13 cellular contexts compared by ENCODE assay signal in the genomic region with DNA sequence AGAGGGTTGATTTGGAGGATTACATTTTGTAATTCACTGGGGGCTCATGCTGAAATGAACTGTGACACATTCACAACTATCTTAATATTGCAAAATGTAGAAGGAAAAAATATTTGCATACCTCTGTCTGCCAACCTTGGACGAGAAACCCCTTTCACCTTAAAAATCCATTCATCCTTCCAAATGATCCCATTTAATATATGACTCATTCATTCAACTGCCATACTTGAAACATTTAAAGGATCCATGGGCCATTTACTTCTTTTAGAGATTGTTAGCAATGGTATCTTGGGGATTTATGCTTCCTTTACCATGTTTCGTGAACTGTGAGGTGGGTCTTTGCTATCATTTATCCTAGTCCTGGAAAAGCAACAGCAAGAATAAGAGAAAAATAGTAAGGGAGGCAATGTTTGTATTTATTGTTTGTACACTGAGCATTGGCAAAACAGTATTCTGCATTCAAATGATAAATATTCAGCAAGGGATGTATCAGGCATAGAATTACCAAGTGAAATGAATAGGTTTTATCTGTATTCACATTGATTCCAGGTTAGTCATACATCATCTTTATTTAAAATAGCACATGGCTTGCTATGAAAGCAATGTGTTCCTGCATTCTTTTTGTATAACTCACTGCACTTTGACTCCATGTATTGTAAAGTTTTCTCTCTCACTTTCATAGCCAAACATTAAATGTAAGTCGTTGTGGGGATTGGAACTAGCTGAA.
DNase-seq lines count a peak whose midpoint lies in the region; ATAC-seq and TF ChIP-seq lines count a peak whose summit lies in the region.
"Had no signal": no experiment of that assay in that cellular context is flagged by ENCODE, and none has a peak within 500 bp of the region (broad histone marks: within the 10 kb centered on the region; RNA-seq: fewer than 3 reads in every experiment).

No MANE protein-coding gene starts in this region.

- intact Hi-C loops in left colon (cut with DNase I, micrococcal nuclease), result no loop called here

- peak; percentile 17 for DNase-seq in AG08396 (ENCODE audit: low spot score)
- peak; percentile 89 for DNase-seq in choroid plexus epithelial cell (ENCODE audit: low read depth)
- DNase-seq in left colon, result no peak
- DNase-seq in GM10266 (ENCODE audit: extremely low spot score), result no peak
- no peak for DNase-seq in COLO668 (lab: John Stamatoyannopoulos, UW; ENCODE audit: unreplicated experiment)
- DNase-seq in NCI-H2081 treated with DMSO at 0.1 percent for 48 hours (lab: John Stamatoyannopoulos, UW), result no peak
- DNase-seq: activated T-cell treated with anti-CD3 and anti-CD28 coated beads, Interleukin-2, amount 50 U/mL, for 4 hours; esophagus squamous epithelium; NCI-H1436 treated with DMSO at 0.1 percent for 48 hours had no signal

- TF ChIP-seq CTCF in choroid plexus epithelial cell (conservative IDR thresholded peaks at IDR 0.05; ENCODE audit: low read depth, low read length) (no peak), GM10266 (IDR thresholded peaks at IDR 0.05; ENCODE audit: control insufficient read depth, insufficient read depth, low read depth, missing control alignments) (no peak)

- no peak overlapping the region for H3K4me3 ChIP-seq in choroid plexus epithelial cell (ENCODE audit: low read depth, low read length)
- H3K4me3 ChIP-seq: BLaER1 treated with 17β-estradiol and CSF1 and Interleukin-3, amounts not matched to agents 10 nM and 100 nM; esophagus squamous epithelium had no signal

- ATAC-seq in left colon (peak; percentile 61), GM19035 (IDR thresholded peaks at IDR 0.05; ENCODE audit: unreplicated experiment) (no peak)
- ATAC-seq: activated CD4-positive, CD25-positive, alpha-beta regulatory T cell treated with anti-CD3 and anti-CD28 coated beads, Interleukin-2, amount 50 U/mL, for 24 hours; activated T-cell treated with anti-CD3 and anti-CD28 coated beads, Interleukin-2, amount 50 U/mL, for 4 hours had no signal

- TF ChIP-seq EP300 in Ishikawa (IDR thresholded peaks at IDR 0.05; ENCODE audit: borderline replicate concordance), result no peak; the same call in 1 of the 2 replicates

- TF ChIP-seq RAD21 in Ishikawa (IDR thresholded peaks at IDR 0.05; ENCODE audit: low read depth), result no peak

TF ChIP-seq in Ishikawa, 13 proteins besides CTCF, POLR2A, EP300 and RAD21:
- peak; percentile 82 for TF ChIP-seq TEAD4 (IDR thresholded peaks at IDR 0.05)
- TF ChIP-seq CEBPB (IDR thresholded peaks at IDR 0.05), result no peak

Comparison
In these comparisons a context has a peak if more than half of its experiments do, and no peak if none do; other contexts are left out.
1. DNase-seq: peak in AG08396 (single experiment) and choroid plexus epithelial cell (single experiment); none in left colon (0 of 2), GM10266 (single experiment), COLO668 (single experiment) and NCI-H2081 treated with DMSO at 0.1 percent for 48 hours (single experiment).